ENCODE assay signal across 8 cellular contexts in the genomic region with DNA sequence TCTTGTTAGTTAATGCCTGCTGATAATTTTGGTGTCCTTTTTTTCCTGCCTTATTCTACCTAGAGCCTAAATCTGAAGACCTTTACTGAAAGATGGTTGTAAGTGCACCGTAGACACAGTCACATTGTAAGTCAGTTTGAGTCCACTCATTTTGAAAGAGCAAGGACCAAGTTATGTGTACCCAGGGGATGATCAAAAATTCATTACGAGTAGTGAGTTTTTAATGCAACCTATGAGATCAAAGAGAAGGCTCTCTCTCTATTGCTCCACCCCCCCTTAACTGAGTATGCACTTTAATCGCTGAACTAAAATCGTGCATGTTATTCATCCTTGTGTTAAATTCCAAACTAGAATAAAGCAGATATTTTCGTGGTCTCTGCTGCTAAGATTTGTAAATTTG. TPM values are rescaled to one million over a fixed set of nuclear protein-coding genes. Genes with fewer than 3 reads are reported as not detected.
A peak's percentile ranks its signal among the peaks of the same experiment; 100 is the strongest.
DNase-seq lines count a peak whose midpoint lies in the region; ATAC-seq and TF ChIP-seq lines count a peak whose summit lies in the region.

No MANE protein-coding gene starts in this region.

- H3K36me3 ChIP-seq in PC-3 (ENCODE audit: low read depth, low read length) (no peaks in the 10 kb centered on the region), skeletal muscle tissue (ENCODE audit: control insufficient read depth in 3 of 3, insufficient read depth in 3 of 3, low read length in 3 of 3) (no peaks in the 10 kb centered on the region)

- peak overlapping the region; percentile 21; the same call in 1 of the 2 replicates for H3K9ac ChIP-seq in PC-3 (ENCODE audit: low read length)
- peak overlapping the region in 1 of 3 donors; percentile 29 for H3K9ac ChIP-seq in skeletal muscle tissue (ENCODE audit: low read depth in 1 of 3, low read length in 3 of 3)

- peak overlapping the region; percentile 4; the same call in 1 of the 2 replicates for H2AFZ ChIP-seq in PC-3 (ENCODE audit: low read length)

- H3K79me2 ChIP-seq in PC-3 (ENCODE audit: low read length): peaks cover 33% of the 10 kb centered on the region

- no peaks in the 10 kb centered on the region for H4K20me1 ChIP-seq in PC-3 (ENCODE audit: low read length)

- POLR2A ChIA-PET in PC-3 (lab: Charles Lee; ENCODE audit: unreplicated experiment): interaction anchor here (0.6 kb wide), 1 partner anchor 23 kb away, joined by 3 read pairs; no protein-coding TSS in a partner anchor

- no peaks in the 10 kb centered on the region for H3K9me2 ChIP-seq in PC-3 (replicated peaks; ENCODE audit: low read length)

- intact Hi-C loops in PC-3 (cut with micrococcal nuclease): loop anchor here (10.0 kb wide), 1 partner anchor 1649 kb away; no protein-coding TSS in a partner anchor

- peak; percentile 15 for DNase-seq in DMS53 (lab: John Stamatoyannopoulos, UW)
- no peak for DNase-seq in DMS53 treated with DMSO at 0.1 percent for 48 hours (lab: John Stamatoyannopoulos, UW; ENCODE audit: unreplicated experiment)
- no peak for DNase-seq in PC-3
- peak; percentile 13 for DNase-seq in epithelial cell of esophagus (ENCODE audit: low read depth)
- DNase-seq in NCI-H2029 (lab: John Stamatoyannopoulos, UW): no peak

- H3K9me3 ChIP-seq in PC-3 (ENCODE audit: low read length): no peaks in the 10 kb centered on the region
- H3K9me3 ChIP-seq in skeletal muscle tissue (ENCODE audit: control insufficient read depth in 3 of 3, low read length in 3 of 3): no peaks in the 10 kb centered on the region

- H3K27ac ChIP-seq in PC-3 (ENCODE audit: low read length) (no peak overlapping the region), skeletal muscle tissue (ENCODE audit: low read depth, low read length) (no peak overlapping the region)

- H3F3A ChIP-seq in PC-3 (ENCODE audit: low read length, unreplicated experiment): no peaks in the 10 kb centered on the region

- TF ChIP-seq CTCF in PC-3 (conservative IDR thresholded peaks at IDR 0.05; ENCODE audit: low read depth, low read length): no peak
- no peak for TF ChIP-seq CTCF in epithelial cell of esophagus (IDR thresholded peaks at IDR 0.05; ENCODE audit: insufficient read depth, low read depth, low read length, missing control alignments)

- no peaks in the 10 kb centered on the region for H3K27me3 ChIP-seq in PC-3 (ENCODE audit: low read length)
- H3K27me3 ChIP-seq in skeletal muscle tissue (ENCODE audit: control insufficient read depth in 3 of 3, insufficient read depth in 3 of 3, low read length in 3 of 3): no peaks in the 10 kb centered on the region

- peak overlapping the region; percentile 93 for H3K4me2 ChIP-seq in PC-3 (ENCODE audit: low read length)

- peaks cover 9% of the 10 kb centered on the region for H3K4me1 ChIP-seq in PC-3 (ENCODE audit: insufficient read depth, low read length)
- H3K4me1 ChIP-seq in skeletal muscle tissue (ENCODE audit: control insufficient read depth in 3 of 3, insufficient read depth in 3 of 3, low read length in 3 of 3): peaks cover 9 to 32% (median 21%) of the 10 kb centered on the region in 3 donors

- ATAC-seq in PC-3: no peak
- no peak for ATAC-seq in GM21825 (IDR thresholded peaks at IDR 0.05; ENCODE audit: unreplicated experiment)
- ATAC-seq in HG03045 (IDR thresholded peaks at IDR 0.05; ENCODE audit: unreplicated experiment): no peak

- CTCF ChIA-PET in PC-3 (lab: Charles Lee): no interaction called here

- BruUV-seq in PC-3 (replicated peaks; lab: Mats Ljungman, UMichigan): no TSS peak

- peak overlapping the region; percentile 93 for H3K4me3 ChIP-seq in PC-3 (ENCODE audit: low read length)
- peak overlapping the region; percentile 77 for H3K4me3 ChIP-seq in epithelial cell of esophagus (ENCODE audit: low read length)
- peak overlapping the region in 2 of 3 donors; percentile 52 to 90 for H3K4me3 ChIP-seq in skeletal muscle tissue (ENCODE audit: low read length in 3 of 3)

RNA-seq across cellular contexts. Expression of a gene that starts 1.8 kb away (rescaled TPM):
- 15.2 and 20.3 TPM in 2 replicates for total RNA-seq in PC-3 (2014; rRNA removed)
- 27.1 TPM for total RNA-seq in skeletal muscle tissue

Comparison
In these comparisons a context has a peak if more than half of its experiments do, and no peak if none do; other contexts are left out.
1. DNase-seq: peak in DMS53 (single experiment) and epithelial cell of esophagus (single experiment); none in DMS53 treated with DMSO at 0.1 percent for 48 hours (single experiment), PC-3 (single experiment) and NCI-H2029 (single experiment).
2. Peak in every context shown above with its lines, with median percentiles within 50 percentile points of each other: H3K4me3 ChIP-seq.